In genomic region chr12:75455839-75456238, GRCh38 we compare ENCODE assay signal across 23 cellular contexts. TPM values are rescaled to one million over a fixed set of nuclear protein-coding genes. Genes with fewer than 3 reads are reported as not detected.
DNase-seq lines count a peak whose midpoint lies in the region; ATAC-seq and TF ChIP-seq lines count a peak whose summit lies in the region.
"Had no signal": no experiment of that assay in that cellular context is flagged by ENCODE, and none has a peak within 500 bp of the region (broad histone marks: within the 10 kb centered on the region; RNA-seq: fewer than 3 reads in every experiment).

No MANE protein-coding gene starts in this region.

- no peaks in the 10 kb centered on the region for H4K20me1 ChIP-seq in OCI-LY7 (ENCODE audit: insufficient read depth, low read length)

- peak; percentile 28 to 36 for ATAC-seq in right cardiac atrium
- ATAC-seq in HG02623 (IDR thresholded peaks at IDR 0.05; ENCODE audit: unreplicated experiment): no peak
- ATAC-seq: activated T-cell treated with anti-CD3 and anti-CD28 coated beads, Interleukin-2, amount 50 U/mL, for 4 hours; naive thymus-derived CD8-positive, alpha-beta T cell; stimulated activated naive B cell treated with anti-CD40 and anti-IgM and Interleukin-4, amounts not matched to agents 10 μg/mL and 1 μg/mL and 100 μg/mL, for 72 hours had no signal

- TF ChIP-seq CTCF in left ventricle myocardium inferior (IDR thresholded peaks at IDR 0.05; ENCODE audit: borderline replicate concordance): no peak
- TF ChIP-seq CTCF in OCI-LY7 (conservative IDR thresholded peaks at IDR 0.05; ENCODE audit: low read length): no peak

- CTCF ChIA-PET in OCI-LY7 (lab: Charles Lee; ENCODE audit: unreplicated experiment): no interaction called here

- no peaks in the 10 kb centered on the region for H3K27me3 ChIP-seq in right cardiac atrium (ENCODE audit: control insufficient read depth, insufficient read depth)
- no peaks in the 10 kb centered on the region for H3K27me3 ChIP-seq in left ventricle myocardium inferior (ENCODE audit: low read depth)
- H3K27me3 ChIP-seq: breast epithelium, esophagus muscularis mucosa, ovary, suprapubic skin, vagina had no signal

- POLR2A ChIA-PET in OCI-LY7 (lab: Charles Lee): interaction anchor here (1.0 to 1.1 kb wide), 2 partner anchors 8 to 297 kb away, joined by 4 to 5 read pairs; no protein-coding TSS in a partner anchor

- no TSS peak for BruUV-seq in OCI-LY7 (replicated peaks; lab: Mats Ljungman, UMichigan)

- H3K4me3 ChIP-seq in right cardiac atrium (ENCODE audit: low read length) (no peak overlapping the region), left ventricle myocardium inferior (no peak overlapping the region), SK-N-MC (peak overlapping the region; percentile 67), OCI-LY7 (ENCODE audit: low read depth, low read length, poor library complexity, severe bottlenecking) (no peak overlapping the region)
- H3K4me3 ChIP-seq: breast epithelium, esophagus muscularis mucosa, ovary, suprapubic skin, vagina had no signal

- no peak overlapping the region for H2AFZ ChIP-seq in OCI-LY7 (ENCODE audit: low read length)

- H3K79me2 ChIP-seq in OCI-LY7 (ENCODE audit: insufficient read depth, low read depth, low read length): no peaks in the 10 kb centered on the region

- intact Hi-C loops in right cardiac atrium (cut with DNase I) (no loop called here), left ventricle myocardium inferior (cut with micrococcal nuclease) (no loop called here), OCI-LY7 (cut with micrococcal nuclease; ENCODE audit: unreplicated experiment) (no loop called here)

- H3K9me3 ChIP-seq in right cardiac atrium (ENCODE audit: control insufficient read depth, low read length): no peaks in the 10 kb centered on the region
- peaks cover 28% of the 10 kb centered on the region for H3K9me3 ChIP-seq in left ventricle myocardium inferior (replicated peaks)
- H3K9me3 ChIP-seq in SK-N-MC (ENCODE audit: low read depth, low read length): peaks cover 3% of the 10 kb centered on the region; the same call in 1 of the 2 replicates
- H3K9me3 ChIP-seq in OCI-LY7 (ENCODE audit: low read length): peaks cover 4% of the 10 kb centered on the region; the same call in 1 of the 2 replicates
- H3K9me3 ChIP-seq: ovary, vagina had no signal

- no peak overlapping the region for H3K27ac ChIP-seq in right cardiac atrium (ENCODE audit: low read length)
- H3K27ac ChIP-seq in left ventricle myocardium inferior (replicated peaks): no peak overlapping the region
- H3K27ac ChIP-seq in SK-N-MC: peak overlapping the region; percentile 73
- no peak overlapping the region for H3K27ac ChIP-seq in OCI-LY7 (ENCODE audit: low read depth, low read length, poor library complexity, severe bottlenecking)
- H3K27ac ChIP-seq: breast epithelium, esophagus muscularis mucosa, ovary, suprapubic skin, vagina, VCaP had no signal

- DNase-seq in right cardiac atrium: peak in 2 of 3 donors; percentile 33 to 50
- no peak for DNase-seq in left ventricle myocardium inferior
- peak; percentile 81 for DNase-seq in M059J (ENCODE audit: low read depth)
- peak; percentile 76 for DNase-seq in SK-N-MC (ENCODE audit: low read depth, low spot score)
- no peak for DNase-seq in OCI-LY7 (ENCODE audit: low spot score)
- DNase-seq in amniotic stem cell (lab: John Stamatoyannopoulos, UW): no peak
- DNase-seq: activated CD4-positive, alpha-beta T cell treated with anti-CD3 and anti-CD28 coated beads, Interleukin-2, amount 10 ng/mL, durations not matched to agents 24 days and 14 days; activated T-cell treated with anti-CD3 and anti-CD28 coated beads, Interleukin-2, amount 50 U/mL, for 4 hours; CD4-positive, CD25-positive, alpha-beta regulatory T cell; midbrain; naive thymus-derived CD8-positive, alpha-beta T cell; NCI-H1694; NCI-H82; ovary; stimulated activated CD4-positive, alpha-beta T cell treated with anti-CD3 and anti-CD28 coated beads, Interleukin-12 subunit alpha, Interleukin-12 subunit beta, amount 100 ng/mL, for 4 hours; stimulated activated CD4-positive, alpha-beta T cell treated with anti-CD3 and anti-CD28 coated beads, Interleukin-4, amount 100 ng/mL, for 24 hours; stimulated activated naive B cell treated with anti-CD40 and anti-IgM and Interleukin-4, amounts not matched to agents 10 μg/mL and 1 μg/mL and 100 μg/mL, for 72 hours had no signal

- WGBS in right cardiac atrium: 73% methylated on average over 5 of the region's 5 CpGs

- no peaks in the 10 kb centered on the region for H3K4me1 ChIP-seq in right cardiac atrium (ENCODE audit: control insufficient read depth, insufficient read depth, low read length)
- H3K4me1 ChIP-seq in left ventricle myocardium inferior: no peaks in the 10 kb centered on the region
- H3K4me1 ChIP-seq in OCI-LY7 (ENCODE audit: insufficient read depth, low read length, poor library complexity, severe bottlenecking): no peaks in the 10 kb centered on the region
- H3K4me1 ChIP-seq: breast epithelium, esophagus muscularis mucosa, suprapubic skin, vagina had no signal

- H3K36me3 ChIP-seq in left ventricle myocardium inferior (no peaks in the 10 kb centered on the region), SK-N-MC (ENCODE audit: insufficient read depth, low read length) (no peaks in the 10 kb centered on the region), OCI-LY7 (ENCODE audit: insufficient read depth, low read length) (no peaks in the 10 kb centered on the region)
- H3K36me3 ChIP-seq: breast epithelium, esophagus muscularis mucosa, ovary, suprapubic skin, vagina had no signal

- no peak overlapping the region for H3K9ac ChIP-seq in SK-N-MC (ENCODE audit: insufficient read length)

- no peak overlapping the region for H3K4me2 ChIP-seq in OCI-LY7 (ENCODE audit: low read length)

- H3K9me2 ChIP-seq in OCI-LY7 (ENCODE audit: insufficient read depth, low read length): no peaks in the 10 kb centered on the region

RNA-seq across cellular contexts. Expression of gene GLIPR1, which starts 24.7 kb away (rescaled TPM):
- 10 to 100 TPM; 12.0 to 23.5 (median 16.7) TPM for total RNA-seq in right cardiac atrium
- polyA plus RNA-seq in right cardiac atrium: 2.7 TPM
- 7.0 TPM for total RNA-seq in left ventricle myocardium inferior
- 82.2 and 131 TPM in 2 replicates for total RNA-seq in M059J (2014; rRNA removed; shearing (Covaris generic))
- total RNA-seq in OCI-LY7 (2014; rRNA removed; shearing (Covaris generic)): 2.8 and 3.4 TPM in 2 replicates
- 3.3 and 4.6 TPM in 2 replicates for total RNA-seq in OCI-LY7 (2022)

RNA-seq across cellular contexts. Expression of gene KRR1, which starts 55.6 kb away (rescaled TPM):
- total RNA-seq in right cardiac atrium (10 to 100 TPM; 30.6 to 38.2 (median 33.3) TPM), left ventricle myocardium inferior (32.7 TPM), OCI-LY7 (2022) (78.0 and 81.7 TPM in 2 replicates)
- 7.3 TPM for polyA plus RNA-seq in right cardiac atrium
- 47.1 and 93.0 TPM in 2 replicates for total RNA-seq in M059J (2014; rRNA removed; shearing (Covaris generic))
- 27.6 and 44.0 TPM in 2 replicates for total RNA-seq in OCI-LY7 (2014; rRNA removed; shearing (Covaris generic))

Comparison
In these comparisons a context has a peak if more than half of its experiments do, and no peak if none do; other contexts are left out.
1. DNase-seq: peak in right cardiac atrium (2 of 3), M059J (single experiment) and SK-N-MC (single experiment); none in left ventricle myocardium inferior (single experiment), OCI-LY7 (single experiment) and amniotic stem cell (single experiment).